In the genomic region with DNA sequence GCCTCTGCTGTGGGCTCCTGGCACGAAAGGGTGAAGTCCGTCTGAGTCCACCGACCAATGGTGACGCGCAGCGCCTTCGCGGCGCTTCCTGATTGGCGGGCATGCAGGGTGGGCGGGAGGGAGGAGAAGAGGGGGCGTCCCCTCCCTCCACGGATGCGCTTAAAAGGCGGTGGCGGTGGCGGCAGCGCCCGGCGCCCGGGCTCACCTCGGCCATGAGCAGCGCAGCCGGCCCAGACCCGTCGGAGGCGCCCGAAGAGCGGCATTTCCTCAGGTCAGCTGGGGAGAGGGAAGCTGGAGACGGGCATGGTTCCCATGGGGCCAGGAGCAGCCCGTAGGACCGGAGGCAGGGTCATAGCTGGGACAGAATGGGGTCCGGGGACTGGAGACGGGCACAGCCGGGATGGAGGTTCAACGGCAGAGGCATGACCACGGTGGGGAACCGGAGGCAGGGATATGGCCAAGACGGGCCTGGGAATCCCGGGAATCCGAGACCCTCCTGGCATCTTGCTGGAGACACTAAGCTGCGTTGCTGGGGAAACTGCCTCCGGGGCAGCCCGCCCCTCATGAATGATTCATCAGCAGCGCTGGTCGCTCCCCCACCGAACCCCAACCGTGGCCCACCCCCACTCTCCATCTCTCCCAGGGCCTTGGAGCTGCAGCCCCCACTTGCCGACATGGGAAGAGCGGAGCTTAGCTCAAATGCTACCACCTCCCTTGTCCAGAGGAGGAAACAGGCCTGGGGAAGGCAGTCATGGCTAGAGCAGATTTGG, we compare ENCODE assay signal across 11 cellular contexts. TPM values are rescaled to one million over a fixed set of nuclear protein-coding genes. Genes with fewer than 3 reads are reported as not detected.
DNase-seq lines count a peak whose midpoint lies in the region; TF ChIP-seq lines count a peak whose summit lies in the region.
"Had no signal": no experiment of that assay in that cellular context is flagged by ENCODE, and none has a peak within 500 bp of the region (broad histone marks: within the 10 kb centered on the region; RNA-seq: fewer than 3 reads in every experiment).

A gene with protein sequence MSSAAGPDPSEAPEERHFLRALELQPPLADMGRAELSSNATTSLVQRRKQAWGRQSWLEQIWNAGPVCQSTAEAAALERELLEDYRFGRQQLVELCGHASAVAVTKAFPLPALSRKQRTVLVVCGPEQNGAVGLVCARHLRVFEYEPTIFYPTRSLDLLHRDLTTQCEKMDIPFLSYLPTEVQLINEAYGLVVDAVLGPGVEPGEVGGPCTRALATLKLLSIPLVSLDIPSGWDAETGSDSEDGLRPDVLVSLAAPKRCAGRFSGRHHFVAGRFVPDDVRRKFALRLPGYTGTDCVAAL (plus strand): TSS at position 191 of the 770 bp plus-strand sequence. CDS start 22 bp downstream, at position 213.

- no peaks in the 10 kb centered on the region for H3K9me3 ChIP-seq in hepatocyte (ENCODE audit: low read depth)

- H3K79me2 ChIP-seq in hepatocyte: peaks cover 12% of the 10 kb centered on the region

- H3K27ac ChIP-seq in coronary artery (no peak within 1 kb of the TSS), hepatocyte (no peak within 1 kb of the TSS)

- DNase-seq in Ammon's horn (ENCODE audit: low spot score): peak; percentile 82
- DNase-seq in NCI-H1105 (lab: John Stamatoyannopoulos, UW): peak; percentile 86
- no peak for DNase-seq in coronary artery (ENCODE audit: low spot score)
- DNase-seq in lung microvascular endothelial cell (ENCODE audit: low read depth in 2 of 2): peak; percentile 41 to 70
- DNase-seq in MV-4-11 (lab: John Stamatoyannopoulos, UW): no peak
- DNase-seq in activated gamma-delta T cell (lab: John Stamatoyannopoulos, UW): no peak
- no peak for DNase-seq in hepatocyte (ENCODE audit: low spot score)
- DNase-seq in activated naive CD4-positive, alpha-beta T cell treated with Interleukin-2 at 50 U/mL for 16 hours: no peak
- DNase-seq: immature natural killer cell; NCI-H526; stimulated activated naive CD8-positive, alpha-beta T cell treated with anti-CD3 and anti-CD28 coated beads, Interleukin-15, Interleukin-2, amounts not matched to agents 100 U/mL and 50 U/mL, for 24 hours had no signal

- H3K36me3 ChIP-seq in hepatocyte (replicated peaks; ENCODE audit: insufficient read depth, low read depth): no peaks in the 10 kb centered on the region

- peaks cover 4% of the 10 kb centered on the region for H3K4me1 ChIP-seq in hepatocyte (ENCODE audit: insufficient read depth)

- peaks cover 12% of the 10 kb centered on the region for H4K20me1 ChIP-seq in hepatocyte (ENCODE audit: insufficient read depth, poor library complexity, severe bottlenecking)

- no peaks in the 10 kb centered on the region for H3K9me2 ChIP-seq in hepatocyte (replicated peaks; ENCODE audit: insufficient read depth)

- no peaks in the 10 kb centered on the region for H3K27me3 ChIP-seq in hepatocyte

- H2AFZ ChIP-seq in hepatocyte: no peak within 1 kb of the TSS

- 87% methylated on average over 23 of the region's 50 CpGs for WGBS in hepatocyte (ENCODE audit: low lambda C conversion rate, missing lambda C conversion rate)

- H3K4me2 ChIP-seq in hepatocyte: no peak within 1 kb of the TSS

- no peak for TF ChIP-seq CTCF in coronary artery (IDR thresholded peaks at IDR 0.05)
- TF ChIP-seq CTCF in hepatocyte (IDR thresholded peaks at IDR 0.05; ENCODE audit: poor library complexity): no peak

- H3K4me3 ChIP-seq in coronary artery (peak within 1 kb of the TSS; percentile 34), hepatocyte (no peak within 1 kb of the TSS)

RNA-seq across cellular contexts. Expression of the gene that starts here (rescaled TPM):
- total RNA-seq in lung microvascular endothelial cell: under 0.01 and 0.20 TPM in 2 replicates
- 0.72 and 3.0 TPM in 2 replicates for total RNA-seq in hepatocyte
- polyA plus RNA-seq in hepatocyte: 12.5 and 14.0 TPM in 2 replicates

Comparison
In these comparisons a context has a peak if more than half of its experiments do, and no peak if none do; other contexts are left out.
1. Peak in DNase-seq in lung microvascular endothelial cell; RNA of the gene not detected or under 1 TPM.
2. DNase-seq: peak in Ammon's horn (single experiment) and NCI-H1105 (single experiment); none in coronary artery (single experiment), MV-4-11 (single experiment), activated gamma-delta T cell (single experiment), hepatocyte (single experiment) and activated naive CD4-positive, alpha-beta T cell treated with Interleukin-2 at 50 U/mL for 16 hours (single experiment).